ENCODE assay signal across 7 cellular contexts in the genomic region with DNA sequence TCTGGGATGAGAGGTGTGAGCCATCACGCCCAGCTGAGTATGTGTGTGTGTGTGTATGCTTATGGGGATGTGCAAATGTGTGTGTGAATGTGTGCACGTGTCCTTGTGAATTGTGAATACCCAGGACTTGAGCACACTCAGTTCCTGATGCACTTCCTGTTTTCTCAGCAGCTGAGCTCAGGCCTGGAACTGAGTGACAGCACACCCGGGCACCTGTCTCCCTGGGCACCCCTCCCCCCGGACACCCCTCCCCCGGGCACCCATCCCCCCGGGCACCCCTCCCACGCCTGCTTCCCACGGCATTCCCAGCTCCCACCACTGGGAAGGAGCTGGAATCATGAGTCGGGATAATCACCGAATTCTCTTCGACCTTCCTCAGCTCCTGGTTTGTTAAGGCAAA.
DNase-seq lines count a peak whose midpoint lies in the region; ATAC-seq and TF ChIP-seq lines count a peak whose summit lies in the region.
"Not testable (repeated sequence)": the region's sequence is repeated elsewhere in the genome, so short reads cannot be mapped to it uniquely, and the experiment has no call there.

No MANE protein-coding gene starts in this region.

- H3K36me3 Mint-ChIP-seq in glutamatergic neuron (ENCODE audit: unreplicated experiment); memory B cell: not testable (repeated sequence)

- H3K4me1 ChIP-seq in Peyer's patch, spleen, upper lobe of right lung: not testable (repeated sequence)

- not testable (repeated sequence) for H3K9me3 ChIP-seq in Peyer's patch, spleen, upper lobe of right lung

- not testable (repeated sequence) for H3K27me3 Mint-ChIP-seq in glutamatergic neuron (ENCODE audit: unreplicated experiment); memory B cell

- intact Hi-C loops in left ventricle myocardium superior (cut with micrococcal nuclease); spleen (cut with DNase I; ENCODE audit: low total_unique reads); upper lobe of right lung (cut with DNase I): not testable (repeated sequence)

- H3K9me3 Mint-ChIP-seq in glutamatergic neuron (ENCODE audit: unreplicated experiment); memory B cell: not testable (repeated sequence)

- not testable (repeated sequence) for H3K4me1 Mint-ChIP-seq in glutamatergic neuron (ENCODE audit: low read depth, unreplicated experiment); memory B cell

- TF ChIP-seq CTCF in Peyer's patch (IDR thresholded peaks at IDR 0.05); glutamatergic neuron (IDR thresholded peaks at IDR 0.05; ENCODE audit: partially characterized antibody, unreplicated experiment); spleen (IDR thresholded peaks at IDR 0.05 in 8 of 11, conservative IDR thresholded peaks at IDR 0.05 in 3 of 11); upper lobe of right lung (IDR thresholded peaks at IDR 0.05): not testable (repeated sequence)

- not testable (repeated sequence) for H3K27me3 ChIP-seq in Peyer's patch; spleen (replicated peaks in 1 of 7); upper lobe of right lung

- peak; percentile 20 for ATAC-seq in left ventricle myocardium superior
- peak; percentile 87 for ATAC-seq in memory B cell (ENCODE audit: low read depth)
- not testable (repeated sequence) for ATAC-seq in upper lobe of right lung

- not testable (repeated sequence) for H3K27ac ChIP-seq in Peyer's patch, spleen, upper lobe of right lung

- not testable (repeated sequence) for TF ChIP-seq POLR2A in Peyer's patch (IDR thresholded peaks at IDR 0.05); spleen (IDR thresholded peaks at IDR 0.05)

- not testable (repeated sequence) for H3K27ac Mint-ChIP-seq in glutamatergic neuron (ENCODE audit: unreplicated experiment); memory B cell

- not testable (repeated sequence) for H3K4me3 ChIP-seq in Peyer's patch, spleen, upper lobe of right lung

- peak in 2 of 3 donors; percentile 18 to 43 for DNase-seq in Peyer's patch
- peak; percentile 2 for DNase-seq in activated CD8-positive, alpha-beta memory T cell treated with anti-CD3 and anti-CD28 coated beads, Interleukin-2, amount 50 U/mL, for 4 hours
- peak; percentile 10 for DNase-seq in glutamatergic neuron
- not testable (repeated sequence) for DNase-seq in left ventricle myocardium superior; memory B cell (ENCODE audit: low spot score in 2 of 2)
- peak; percentile 79 for DNase-seq in spleen
- DNase-seq in upper lobe of right lung: peak; percentile 42

- WGBS in spleen, 5 donors: 22 to 49% (median 31%) methylated on average over 3 to 7 of the region's 11 CpGs; no CpG with 5 or more reads in 1 of the 5 donors

- H3K4me3 Mint-ChIP-seq in glutamatergic neuron (ENCODE audit: unreplicated experiment); memory B cell: not testable (repeated sequence)

- not testable (repeated sequence) for H3K36me3 ChIP-seq in Peyer's patch, spleen, upper lobe of right lung
